In genomic region chr1:22282281-22282970, GRCh38 we compare ENCODE assay signal across 20 cellular contexts.
"Had no signal": no experiment of that assay in that cellular context is flagged by ENCODE, and none has a peak within 500 bp of the region (broad histone marks: within the 10 kb centered on the region; RNA-seq: fewer than 3 reads in every experiment).

No MANE protein-coding gene starts in this region.

- H3K36me3 Mint-ChIP-seq: activated naive CD8-positive, alpha-beta T cell; brain had no signal

- H3K4me3 ChIP-seq: left ventricle myocardium inferior, mucosa of descending colon, suprapubic skin, transverse colon had no signal

- H3K27ac Mint-ChIP-seq: activated B cell treated with CpG ODN at 0.5 μM for 24 hours; activated CD8-positive, alpha-beta T cell treated with anti-CD3 and anti-CD28 coated beads for 36 hours; activated naive CD8-positive, alpha-beta T cell; activated T-cell treated with anti-CD3 and anti-CD28 coated beads, Interleukin-2, amount 50 U/mL, for 72 hours; stimulated activated naive CD8-positive, alpha-beta T cell treated with anti-CD3 and anti-CD28 coated beads, Interleukin-15, Interleukin-2, amounts not matched to agents 100 ng/mL and 50 ng/mL, for 24 hours had no signal

- H3K4me1 ChIP-seq: left ventricle myocardium inferior, suprapubic skin, transverse colon had no signal

- H3K4me3 Mint-ChIP-seq: activated B cell treated with CpG ODN at 0.5 μM for 24 hours; activated CD8-positive, alpha-beta T cell treated with anti-CD3 and anti-CD28 coated beads for 36 hours; activated naive CD8-positive, alpha-beta T cell; activated T-cell treated with anti-CD3 and anti-CD28 coated beads, Interleukin-2, amount 50 U/mL, for 72 hours; brain; naive B cell; stimulated activated naive CD8-positive, alpha-beta T cell treated with anti-CD3 and anti-CD28 coated beads, Interleukin-15, Interleukin-2, amounts not matched to agents 100 ng/mL and 50 ng/mL, for 24 hours had no signal

- H3K9me3 ChIP-seq: mucosa of descending colon, neutrophil, suprapubic skin, transverse colon had no signal

- H3K9me3 Mint-ChIP-seq: activated T-cell treated with anti-CD3 and anti-CD28 coated beads, Interleukin-2, amount 50 U/mL, for 72 hours; stimulated activated naive CD8-positive, alpha-beta T cell treated with anti-CD3 and anti-CD28 coated beads, Interleukin-15, Interleukin-2, amounts not matched to agents 100 ng/mL and 50 ng/mL, for 24 hours had no signal

- H3K27me3 ChIP-seq: suprapubic skin, transverse colon had no signal

- H3K27ac ChIP-seq: left ventricle myocardium inferior, neutrophil, suprapubic skin, transverse colon had no signal

- H3K36me3 ChIP-seq: left ventricle myocardium inferior, neutrophil, suprapubic skin, transverse colon had no signal

- ATAC-seq: activated CD8-positive, alpha-beta T cell treated with anti-CD3 and anti-CD28 coated beads for 36 hours; activated T-cell treated with anti-CD3 and anti-CD28 coated beads, Interleukin-2, amount 50 U/mL, for 72 hours; mucosa of descending colon had no signal

- DNase-seq: activated B cell treated with CpG ODN at 0.5 μM for 24 hours; activated CD4-positive, alpha-beta T cell treated with anti-CD3 and anti-CD28 coated beads for 48 hours; activated CD8-positive, alpha-beta T cell treated with anti-CD3 and anti-CD28 coated beads for 36 hours; activated gamma-delta T cell; activated T-cell treated with anti-CD3 and anti-CD28 coated beads, Interleukin-2, amount 50 U/mL, for 72 hours; caudate nucleus; hypothalamus; left ventricle myocardium inferior; mucosa of descending colon; naive B cell; SIG-M5; stimulated activated CD8-positive, alpha-beta memory T cell treated with anti-CD3 and anti-CD28 coated beads, Interleukin-4, amount 100 ng/mL, for 48 hours; T-helper 1 cell; T-helper 9 cell; transverse colon had no signal

- H3K4me1 Mint-ChIP-seq: activated B cell treated with CpG ODN at 0.5 μM for 24 hours, brain, naive B cell had no signal
